Comparison of ENCODE assay signal across 1 cellular context in the genomic region with DNA sequence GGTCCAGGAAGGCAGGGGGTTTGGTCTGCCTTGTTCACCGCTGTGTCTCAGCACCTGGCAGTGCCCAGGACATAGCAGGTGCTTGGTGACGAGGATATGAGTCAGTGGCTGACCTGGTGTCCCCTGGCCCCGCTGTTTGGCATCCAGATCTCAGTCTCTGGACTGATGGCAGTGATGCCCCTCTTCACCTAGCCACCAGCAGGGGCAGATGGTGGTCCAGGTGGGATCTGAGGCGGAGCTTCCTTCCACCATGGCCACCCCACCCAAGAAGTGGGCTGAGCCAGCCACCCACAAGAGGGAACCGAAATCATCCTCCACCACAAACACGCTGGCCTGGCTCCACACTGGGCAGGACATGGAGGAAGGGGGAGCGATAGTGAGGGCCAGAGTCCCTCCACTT.
TF ChIP-seq lines count a peak whose summit lies in the region.

No MANE protein-coding gene starts in this region.

TF ChIP-seq in GM12891, 5 proteins besides CTCF, POLR2A, EP300 and RAD21:
- TF ChIP-seq POU2F2 (IDR thresholded peaks at IDR 0.05; ENCODE audit: low read depth, low read length) (no peak), SPI1 (IDR thresholded peaks at IDR 0.05; ENCODE audit: low read depth, low read length) (peak; percentile 39)
